Comparison of ENCODE assay signal across 10 cellular contexts in the genomic region with DNA sequence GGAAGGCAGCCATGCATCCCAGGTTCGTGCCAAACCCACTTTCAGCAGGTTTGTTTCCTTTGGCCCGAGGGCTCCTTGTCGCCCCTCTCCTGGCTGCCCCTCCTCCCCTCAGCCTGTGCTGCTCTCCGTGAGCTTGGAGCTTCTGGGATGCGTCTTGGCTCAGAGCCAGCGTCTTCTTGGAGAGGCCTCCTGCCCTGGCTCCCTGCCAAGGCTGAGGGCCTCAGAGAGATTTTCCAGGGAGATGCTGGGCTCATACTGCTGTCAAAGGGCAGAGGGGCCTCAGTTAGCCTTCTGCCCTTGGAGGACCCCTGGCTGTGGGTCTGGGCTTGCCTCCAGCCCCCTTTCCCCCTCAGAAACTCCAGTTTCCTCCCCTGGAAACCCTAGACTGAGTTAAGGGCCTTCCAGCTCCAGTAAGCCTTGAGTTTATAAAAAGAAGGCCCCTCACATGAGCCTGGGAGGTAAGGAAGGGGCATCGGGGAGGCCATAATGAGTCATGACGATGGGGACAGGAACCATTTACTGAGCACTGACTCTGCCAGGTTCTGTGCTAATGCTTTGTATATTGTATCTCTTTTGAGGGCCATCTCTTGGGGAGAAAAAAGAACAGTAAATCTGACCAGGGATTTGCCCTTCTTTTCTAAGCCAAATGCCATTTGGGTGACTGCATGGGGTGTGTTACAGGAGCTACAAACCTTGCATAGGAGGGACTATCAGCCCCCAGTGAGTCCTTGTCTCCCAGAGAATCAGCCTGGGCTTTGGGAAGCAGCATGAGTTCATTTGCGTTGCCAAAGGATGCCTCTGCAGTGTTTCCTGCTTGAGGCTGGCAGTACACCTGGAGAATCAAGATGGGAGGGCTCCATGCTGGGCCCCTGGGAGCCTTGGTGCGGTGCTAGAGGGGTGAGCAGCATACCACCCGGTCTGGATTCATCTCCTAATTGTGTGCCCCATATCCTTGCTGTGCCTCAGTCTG. TPM values are rescaled to one million over a fixed set of nuclear protein-coding genes. Genes with fewer than 3 reads are reported as not detected.
DNase-seq lines count a peak whose midpoint lies in the region; ATAC-seq and TF ChIP-seq lines count a peak whose summit lies in the region.
"Had no signal": no experiment of that assay in that cellular context is flagged by ENCODE, and none has a peak within 500 bp of the region (broad histone marks: within the 10 kb centered on the region; RNA-seq: fewer than 3 reads in every experiment).

No MANE protein-coding gene starts in this region.

- H3K27me3 ChIP-seq in SK-N-SH (ENCODE audit: insufficient read depth) (no peaks in the 10 kb centered on the region), trophoblast cell (ENCODE audit: insufficient read depth, low read length) (peaks cover 26% of the 10 kb centered on the region)
- peaks cover 12% of the 10 kb centered on the region for H3K27me3 ChIP-seq in effector memory CD4-positive, alpha-beta T cell (replicated peaks; ENCODE audit: control insufficient read depth, insufficient read depth, low read length, poor library complexity, severe bottlenecking)

- no peak overlapping the region for H2BK120ac ChIP-seq in trophoblast cell (ENCODE audit: insufficient read depth, low read length, poor library complexity)

- TF ChIP-seq CTCF in SK-N-SH (IDR thresholded peaks at IDR 0.05): no peak

- H3K4ac ChIP-seq in trophoblast cell (ENCODE audit: low read depth, low read length): no peak overlapping the region

- no peak overlapping the region for H3K23ac ChIP-seq in trophoblast cell (ENCODE audit: low read length)

- H4K91ac ChIP-seq in trophoblast cell (ENCODE audit: low read depth, low read length): no peak overlapping the region

- ATAC-seq in GM18498 (IDR thresholded peaks at IDR 0.05; ENCODE audit: unreplicated experiment): no peak
- ATAC-seq: activated T-cell treated with anti-CD3 and anti-CD28 coated beads, Interleukin-2, amount 50 U/mL, for 72 hours had no signal

- H3K4me1 ChIP-seq in SK-N-SH (ENCODE audit: control insufficient read depth in 1 of 2, insufficient read depth in 2 of 2, low read depth in 1 of 2, low read length in 1 of 2) (peaks cover 10 to 81% of the 10 kb centered on the region in 2 experiments), trophoblast cell (ENCODE audit: control insufficient read depth in 1 of 2, insufficient read depth in 2 of 2, low read length in 2 of 2) (peaks cover 10 to 14% of the 10 kb centered on the region in 2 experiments)
- H3K4me1 ChIP-seq in effector memory CD4-positive, alpha-beta T cell (ENCODE audit: control insufficient read depth, insufficient read depth, low read length, poor library complexity, severe bottlenecking): no peaks in the 10 kb centered on the region

- 33% methylated on average over 8 of the region's 11 CpGs for WGBS in SK-N-SH (ENCODE audit: low lambda C conversion rate)
- no CpG with 5 or more reads among the region's 11 CpGs for WGBS in trophoblast cell (ENCODE audit: extremely low coverage, insufficient coverage, insufficient read length)

- no peak overlapping the region for H2BK12ac ChIP-seq in trophoblast cell (ENCODE audit: low read length)

- DNase-seq in D341Med (ENCODE audit: low spot score) (peak; percentile 85), NCI-H1694 (lab: John Stamatoyannopoulos, UW) (peak; percentile 61), SK-N-SH (peak; percentile 81), kidney glomerular epithelial cell (lab: John Stamatoyannopoulos, UW) (peak; percentile 43), trophoblast cell (no peak)
- no peak for DNase-seq in stimulated activated CD4-positive, alpha-beta T cell treated with anti-CD3 and anti-CD28 coated beads, Interleukin-1b, Interleukin-23, amount 100 ng/mL, for 48 hours
- no peak for DNase-seq in effector memory CD4-positive, alpha-beta T cell
- DNase-seq: activated T-cell treated with anti-CD3 and anti-CD28 coated beads, Interleukin-2, amount 50 U/mL, for 72 hours; AML-193 had no signal

- H3K14ac ChIP-seq in trophoblast cell (ENCODE audit: low read length): no peak overlapping the region

- H3K9ac ChIP-seq in SK-N-SH (no peak overlapping the region), trophoblast cell (ENCODE audit: low read length) (no peak overlapping the region)

- no peak overlapping the region for H2BK5ac ChIP-seq in trophoblast cell (ENCODE audit: low read depth, low read length, poor library complexity)

- peak; percentile 21 to 65; a peak in 2 of 4 replicates for TF ChIP-seq EP300 in SK-N-SH (IDR thresholded peaks at IDR 0.05; ENCODE audit: borderline replicate concordance in 1 of 2, low read depth in 1 of 2, low read length in 1 of 2)

- no peaks in the 10 kb centered on the region for H3K9me2 ChIP-seq in SK-N-SH

- POLR2A ChIA-PET in SK-N-SH (lab: Yijun Ruan, JAX): interaction anchor here (0.8 to 1.7 kb wide), 4 partner anchors 15 to 21 kb away, joined by 3 to 5 read pairs (median 4); no protein-coding TSS in a partner anchor

- CTCF ChIA-PET in SK-N-SH (lab: Yijun Ruan, JAX): interaction anchor here (0.7 to 31.1 kb wide), 9 partner anchors 10 to 89 kb away, joined by 3 to 766 read pairs (median 4); no protein-coding TSS in a partner anchor

- H3K18ac ChIP-seq in trophoblast cell (ENCODE audit: low read length): no peak overlapping the region

- peaks cover 3% of the 10 kb centered on the region for H3K79me1 ChIP-seq in trophoblast cell (ENCODE audit: low read length)

- H2AK5ac ChIP-seq in trophoblast cell (ENCODE audit: low read length): no peak overlapping the region

- H3K4me3 ChIP-seq in SK-N-SH (ENCODE audit: low read depth in 2 of 2, low read length in 1 of 2): no peak overlapping the region
- H3K4me3 ChIP-seq in trophoblast cell (ENCODE audit: low read depth, low read length): no peak overlapping the region
- H3K4me3 ChIP-seq in effector memory CD4-positive, alpha-beta T cell (ENCODE audit: insufficient read depth, low read depth, low read length, poor library complexity, severe bottlenecking): no peak overlapping the region

- H4K8ac ChIP-seq in trophoblast cell (ENCODE audit: low read depth, low read length): no peak overlapping the region

- H4K12ac ChIP-seq in trophoblast cell (ENCODE audit: low read depth, low read length): no peak overlapping the region

- H3F3A ChIP-seq in SK-N-SH (replicated peaks; ENCODE audit: insufficient read depth): peaks cover 5% of the 10 kb centered on the region

- H3K79me2 ChIP-seq in SK-N-SH (ENCODE audit: insufficient read depth) (no peaks in the 10 kb centered on the region), trophoblast cell (ENCODE audit: control insufficient read depth, insufficient read depth, low read length, poor library complexity) (no peaks in the 10 kb centered on the region)

- H3K27ac ChIP-seq in SK-N-SH (ENCODE audit: low read depth in 2 of 2, low read length in 1 of 2): peak overlapping the region; percentile 40 to 92; a peak in 3 of 4 replicates
- H3K27ac ChIP-seq in trophoblast cell (ENCODE audit: low read depth, low read length): no peak overlapping the region
- no peak overlapping the region for H3K27ac ChIP-seq in effector memory CD4-positive, alpha-beta T cell (ENCODE audit: insufficient read depth, low read length, poor library complexity, severe bottlenecking)

- H4K20me1 ChIP-seq in SK-N-SH (ENCODE audit: insufficient read depth): no peaks in the 10 kb centered on the region

- TF ChIP-seq RAD21 in SK-N-SH (IDR thresholded peaks at IDR 0.05; ENCODE audit: low read length): peak; percentile 7; the same call in 1 of the 2 replicates

- H3K36me3 ChIP-seq in SK-N-SH (replicated peaks in 1 of 2; ENCODE audit: control insufficient read depth in 1 of 2, insufficient read depth in 2 of 2, low read length in 1 of 2) (no peaks in the 10 kb centered on the region), trophoblast cell (ENCODE audit: control insufficient read depth in 1 of 2, insufficient read depth in 2 of 2, low read length in 2 of 2) (no peaks in the 10 kb centered on the region)
- H3K36me3 ChIP-seq in effector memory CD4-positive, alpha-beta T cell (ENCODE audit: control insufficient read depth, insufficient read depth, low read length): no peaks in the 10 kb centered on the region

- no peaks in the 10 kb centered on the region for H3K9me3 ChIP-seq in SK-N-SH
- H3K9me3 ChIP-seq in trophoblast cell (ENCODE audit: insufficient read depth, low read depth, low read length): peaks cover 8% of the 10 kb centered on the region
- H3K9me3 ChIP-seq in effector memory CD4-positive, alpha-beta T cell (ENCODE audit: control insufficient read depth, low read length): no peaks in the 10 kb centered on the region

- H3K4me2 ChIP-seq in SK-N-SH (peak overlapping the region; percentile 63), trophoblast cell (ENCODE audit: low read length) (no peak overlapping the region)

- H2AFZ ChIP-seq in SK-N-SH (ENCODE audit: low read depth): no peak overlapping the region
- H2AFZ ChIP-seq in trophoblast cell (ENCODE audit: insufficient read depth, low read length, poor library complexity): no peak overlapping the region

TF ChIP-seq in SK-N-SH, 30 proteins besides CTCF, POLR2A, EP300 and RAD21:
- TF ChIP-seq TAF1 (IDR thresholded peaks at IDR 0.05; ENCODE audit: borderline replicate concordance, low read depth, low read length) (no peak), POLR2AphosphoS5 (IDR thresholded peaks at IDR 0.05; ENCODE audit: low read depth, low read length) (peak; percentile 25; the same call in 1 of the 2 replicates), CHD2 (IDR thresholded peaks at IDR 0.05; ENCODE audit: low read length, partially characterized antibody) (peak; percentile 90), FOXM1 (IDR thresholded peaks at IDR 0.05; ENCODE audit: low read depth) (no peak), MXI1 (IDR thresholded peaks at IDR 0.05; ENCODE audit: low read depth, low read length) (peak; percentile 61), GATA2 (CRISPR knock-in tag; IDR thresholded peaks at IDR 0.05) (peak; percentile 86), RCOR1 (IDR thresholded peaks at IDR 0.05; ENCODE audit: low read length) (peak; percentile 80; the same call in 1 of the 2 replicates), FOXJ3 (CRISPR knock-in tag; IDR thresholded peaks at IDR 0.05) (peak; percentile 96), NFIC (IDR thresholded peaks at IDR 0.05; ENCODE audit: borderline replicate concordance) (peak; percentile 99), TCF12 (IDR thresholded peaks at IDR 0.05) (peak; percentile 41)
- TF ChIP-seq, protein P1, sequence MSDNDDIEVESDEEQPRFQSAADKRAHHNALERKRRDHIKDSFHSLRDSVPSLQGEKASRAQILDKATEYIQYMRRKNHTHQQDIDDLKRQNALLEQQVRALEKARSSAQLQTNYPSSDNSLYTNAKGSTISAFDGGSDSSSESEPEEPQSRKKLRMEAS (IDR thresholded peaks at IDR 0.05; ENCODE audit: low read depth): no peak

RNA-seq across cellular contexts. Expression of a gene that starts 49.3 kb away (rescaled TPM):
- 24.9 and 25.1 TPM in 2 replicates for polyA plus RNA-seq in SK-N-SH (2012; rRNA removed)
- polyA plus RNA-seq in SK-N-SH (2012; cell fraction: cytosol; rRNA removed): 13.4 and 18.8 TPM in 2 replicates
- 145 and 160 TPM in 2 replicates for polyA plus RNA-seq in SK-N-SH (2012; cell fraction: nucleus; rRNA removed)
- 27.9 and 28.6 TPM in 2 replicates for polyA plus RNA-seq in trophoblast cell (2013)

Comparison
In these comparisons a context has a peak if more than half of its experiments do, and no peak if none do; other contexts are left out.
1. DNase-seq: peak in D341Med (single experiment), NCI-H1694 (single experiment), SK-N-SH (single experiment) and kidney glomerular epithelial cell (single experiment); none in trophoblast cell (0 of 2), stimulated activated CD4-positive, alpha-beta T cell treated with anti-CD3 and anti-CD28 coated beads, Interleukin-1b, Interleukin-23, amount 100 ng/mL, for 48 hours (single experiment) and effector memory CD4-positive, alpha-beta T cell (0 of 3).
2. H3K27ac ChIP-seq: peak in SK-N-SH (2 of 2); none in trophoblast cell (single experiment) and effector memory CD4-positive, alpha-beta T cell (single experiment).